ENCODE assay signal across 1 cellular context in the genomic region with DNA sequence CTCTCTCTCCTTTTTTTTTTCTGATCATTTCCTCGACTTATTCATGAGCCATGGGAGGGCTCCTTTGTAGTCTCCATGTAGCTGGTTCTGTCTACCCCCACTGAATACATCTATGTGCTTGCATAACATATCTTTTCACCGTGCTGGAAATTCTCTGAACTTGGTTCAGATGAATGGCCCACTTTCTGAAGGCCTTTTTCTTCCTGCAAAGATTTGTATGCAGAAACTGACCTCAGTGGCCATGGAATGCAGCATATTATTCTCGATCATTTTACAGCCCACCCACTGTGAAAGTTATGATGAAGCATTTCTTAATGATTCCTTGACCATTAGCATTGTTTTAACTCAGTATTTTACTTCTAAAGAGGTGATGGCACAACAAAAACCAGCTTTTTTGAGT.
TF ChIP-seq lines count a peak whose summit lies in the region.

No MANE protein-coding gene starts in this region.

TF ChIP-seq in A549, 52 proteins besides CTCF, POLR2A, EP300 and RAD21 (continued from another document):
- TF ChIP-seq HES2 (IDR thresholded peaks at IDR 0.05) (no peak), RCOR1 (IDR thresholded peaks at IDR 0.05; ENCODE audit: low read depth, low read length) (no peak), NR3C1 (IDR thresholded peaks at IDR 0.05) (no peak), EHF (CRISPR knock-in tag; IDR thresholded peaks at IDR 0.05) (no peak), HOXA7 (CRISPR knock-in tag; IDR thresholded peaks at IDR 0.05) (no peak), PHF8 (IDR thresholded peaks at IDR 0.05; ENCODE audit: borderline replicate concordance, low read depth) (no peak), NPAS2 (CRISPR knock-in tag; IDR thresholded peaks at IDR 0.05; ENCODE audit: borderline replicate concordance) (no peak), EHMT2 (IDR thresholded peaks at IDR 0.05; ENCODE audit: low read depth) (no peak), TFCP2L1 (CRISPR knock-in tag; IDR thresholded peaks at IDR 0.05) (no peak), MYC (IDR thresholded peaks at IDR 0.05; ENCODE audit: borderline replicate concordance, low read length) (no peak), HEYL (CRISPR knock-in tag; IDR thresholded peaks at IDR 0.05) (no peak), RFX5 (IDR thresholded peaks at IDR 0.05) (no peak)
